8 cellular contexts compared by ENCODE assay signal in genomic region chr18:3250237-3251107, GRCh38. TPM values are rescaled to one million over a fixed set of nuclear protein-coding genes. Genes with fewer than 3 reads are reported as not detected.
A peak's percentile ranks its signal among the peaks of the same experiment; 100 is the strongest.
DNase-seq lines count a peak whose midpoint lies in the region; ATAC-seq, FAIRE-seq and TF ChIP-seq lines count a peak whose summit lies in the region.

No MANE protein-coding gene starts in this region.

- peak overlapping the region; percentile 37 for H3K9ac ChIP-seq in GM23248

- H3F3A ChIP-seq in GM23248 (ENCODE audit: insufficient read depth), result peaks cover 81% of the 10 kb centered on the region

- peaks cover 35% of the 10 kb centered on the region for H3K36me3 ChIP-seq in GM23248 (ENCODE audit: low read depth)
- H3K36me3 ChIP-seq in esophagus squamous epithelium, result peaks cover 9 to 32% (median 16%) of the 10 kb centered on the region in 3 donors
- peaks cover 2 to 12% of the 10 kb centered on the region in 2 donors for H3K36me3 ChIP-seq in small intestine (ENCODE audit: control insufficient read depth in 2 of 2, insufficient read depth in 2 of 2, low read length in 2 of 2)

- 24 to 25% methylated on average over 6 of the region's 6 CpGs for WGBS in GM23248 (ENCODE audit: low coverage in 1 of 2, low lambda C conversion rate in 2 of 2, missing lambda C conversion rate in 2 of 2), 2 experiments
- WGBS in esophagus squamous epithelium, 2 donors, result 24 to 32% methylated on average over 6 of the region's 6 CpGs
- 24 to 30% (median 27%) methylated on average over 6 of the region's 6 CpGs for WGBS in small intestine, 3 donors

- H4K20me1 ChIP-seq in GM23248 (ENCODE audit: insufficient read depth), result no peaks in the 10 kb centered on the region

- POLR2A ChIA-PET in GM10248 (lab: Yijun Ruan, JAX), result no interaction called here

- intact Hi-C loops in esophagus squamous epithelium (cut with DNase I), result no loop called here

- H3K9me2 ChIP-seq in GM23248 (ENCODE audit: insufficient read depth), result no peaks in the 10 kb centered on the region

- DNase-seq in GM23248, result peak; percentile 79
- DNase-seq in esophagus squamous epithelium (lab: John Stamatoyannopoulos, UW), result no peak
- peak; percentile 41 for DNase-seq in small intestine
- no peak for DNase-seq in DMS153 (lab: John Stamatoyannopoulos, UW)
- no peak for DNase-seq in GM10248 (ENCODE audit: extremely low spot score)
- no peak for DNase-seq in stimulated activated CD4-positive, alpha-beta T cell treated with anti-CD3 and anti-CD28 coated beads, Interleukin-15, amount 100 ng/mL, for 24 hours

- H3K27ac ChIP-seq in GM23248, result peak overlapping the region; percentile 95
- H3K27ac ChIP-seq in esophagus squamous epithelium, result peak overlapping the region; percentile 73 to 100 (median 92)
- H3K27ac ChIP-seq in small intestine (ENCODE audit: low read depth in 1 of 2, low read length in 1 of 2), result peak overlapping the region in 1 of 2 donors; percentile 82

- TF ChIP-seq CTCF in esophagus squamous epithelium (IDR thresholded peaks at IDR 0.05), result no peak
- no peak for TF ChIP-seq CTCF in GM10248 (IDR thresholded peaks at IDR 0.05; ENCODE audit: control extremely low read depth, extremely low read depth, low read depth, missing control alignments)

- H3K79me2 ChIP-seq in GM23248 (ENCODE audit: insufficient read depth), result peaks cover 80% of the 10 kb centered on the region

- ATAC-seq in SK-N-SH treated with all-trans-retinoic acid at 6 μM for 48 hours (no peak), HG02885 (IDR thresholded peaks at IDR 0.05; ENCODE audit: poor library complexity, unreplicated experiment) (no peak)

- CTCF ChIA-PET in GM10248 (lab: Yijun Ruan, JAX), result interaction anchor here (0.7 to 2.6 kb wide), 9 partner anchors 11 to 416 kb away, joined by 3 to 10 read pairs (median 5); no protein-coding TSS in a partner anchor

- no peak overlapping the region for H2AFZ ChIP-seq in GM23248

- no peaks in the 10 kb centered on the region for H3K9me3 ChIP-seq in GM23248 (ENCODE audit: low read depth)
- no peaks in the 10 kb centered on the region for H3K9me3 ChIP-seq in esophagus squamous epithelium
- H3K9me3 ChIP-seq in small intestine (ENCODE audit: control insufficient read depth, low read depth), result no peaks in the 10 kb centered on the region

- in situ Hi-C loops in GM23248 (cut with MboI), result no loop called here

- H3K4me3 ChIP-seq in GM23248 (peak overlapping the region; percentile 99), esophagus squamous epithelium (peak overlapping the region in 2 of 4 donors; percentile 93 to 100), small intestine (ENCODE audit: low read depth in 1 of 2, low read length in 2 of 2) (no peak overlapping the region)

- TF ChIP-seq POLR2A in esophagus squamous epithelium (IDR thresholded peaks at IDR 0.05), result no peak

- peaks cover 57% of the 10 kb centered on the region for H3K4me1 ChIP-seq in GM23248 (ENCODE audit: insufficient read depth)
- peaks cover 5 to 69% (median 31%) of the 10 kb centered on the region in 3 donors for H3K4me1 ChIP-seq in esophagus squamous epithelium
- H3K4me1 ChIP-seq in small intestine (ENCODE audit: control insufficient read depth in 2 of 2, insufficient read depth in 1 of 2, low read depth in 1 of 2, low read length in 1 of 2), result peaks cover 2 to 8% of the 10 kb centered on the region in 2 donors

- H3K27me3 ChIP-seq in GM23248 (replicated peaks; ENCODE audit: insufficient read depth), result no peaks in the 10 kb centered on the region
- H3K27me3 ChIP-seq in esophagus squamous epithelium, result no peaks in the 10 kb centered on the region
- no peaks in the 10 kb centered on the region for H3K27me3 ChIP-seq in small intestine (ENCODE audit: control insufficient read depth in 2 of 2, insufficient read depth in 2 of 2, low read length in 2 of 2)

- no peak for FAIRE-seq in small intestine (lab: Jason Lieb, UNC)

- H3K4me2 ChIP-seq in GM23248 (ENCODE audit: unreplicated experiment), result peak overlapping the region; percentile 91

TF ChIP-seq in SK-N-SH treated with all-trans-retinoic acid at 6 μM for 48 hours, 23 proteins besides CTCF, POLR2A, EP300 and RAD21 (continues in another document):
- TF ChIP-seq TSHZ2 (CRISPR knock-in tag; IDR thresholded peaks at IDR 0.05), result no peak
- TF ChIP-seq PATZ1 (CRISPR knock-in tag; IDR thresholded peaks at IDR 0.05; ENCODE audit: borderline replicate concordance), result no peak
- no peak for TF ChIP-seq PPARA (CRISPR knock-in tag; IDR thresholded peaks at IDR 0.05; ENCODE audit: borderline replicate concordance)
- TF ChIP-seq BACH2 (CRISPR knock-in tag; IDR thresholded peaks at IDR 0.05; ENCODE audit: borderline replicate concordance), result no peak
- TF ChIP-seq ARNTL (CRISPR knock-in tag; IDR thresholded peaks at IDR 0.05; ENCODE audit: borderline replicate concordance, low read depth), result no peak
- no peak for TF ChIP-seq CSDC2 (CRISPR knock-in tag; IDR thresholded peaks at IDR 0.05)
- no peak for TF ChIP-seq ZFP3 (CRISPR knock-in tag; IDR thresholded peaks at IDR 0.05)
- peak; percentile 67; the same call in 1 of the 2 replicates for TF ChIP-seq CREB5 (CRISPR knock-in tag; IDR thresholded peaks at IDR 0.05; ENCODE audit: low read depth)
- TF ChIP-seq ZC3H10 (CRISPR knock-in tag; IDR thresholded peaks at IDR 0.05), result 0 out of 2 replicates have a peak, but pooled peaks have one; percentile 66
- no peak for TF ChIP-seq ZNF8 (CRISPR knock-in tag; IDR thresholded peaks at IDR 0.05)

RNA-seq across cellular contexts. Expression of gene MYL12A, which starts 2.9 kb away (rescaled TPM):
- 748 and 789 TPM in 2 replicates for total RNA-seq in GM23248 (2014; rRNA removed; shearing (Covaris generic))
- polyA plus RNA-seq in GM23248 (2016; fragmentation: Nextera tagmentation; extraction: Ambion mirVana), result 1,649 and 1,670 TPM in 2 replicates
- total RNA-seq in esophagus squamous epithelium, result 100 to 1,000 TPM; 281 to 361 (median 317) TPM
- 100 to 1,000 TPM; 417 to 708 (median 665) TPM for polyA plus RNA-seq in small intestine

RNA-seq across cellular contexts. Expression of gene MYL12B, which starts 11.5 kb away (rescaled TPM):
- 608 and 614 TPM in 2 replicates for total RNA-seq in GM23248 (2014; rRNA removed; shearing (Covaris generic))
- 1,218 and 1,219 TPM in 2 replicates for polyA plus RNA-seq in GM23248 (2016; fragmentation: Nextera tagmentation; extraction: Ambion mirVana)
- total RNA-seq in esophagus squamous epithelium, result 100 to 1,000 TPM; 362 to 430 (median 386) TPM
- polyA plus RNA-seq in small intestine, result 1,000 to 10,000 TPM in 2 of 3 donors, 100 to 1,000 TPM in 1; 601 to 1,249 (median 1,170) TPM

RNA-seq across cellular contexts. Expression of gene MYOM1, which starts 30.7 kb away (rescaled TPM):
- 0.65 TPM in 1 of 2 replicates, not detected in the other for total RNA-seq in GM23248 (2014; rRNA removed; shearing (Covaris generic))
- 0.42 and 0.64 TPM in 2 replicates for polyA plus RNA-seq in GM23248 (2016; fragmentation: Nextera tagmentation; extraction: Ambion mirVana)
- 1 to 10 TPM in 1 of 4 donors, under 1 TPM in 3; 0.23 to 2.5 (median 0.52) TPM for total RNA-seq in esophagus squamous epithelium
- polyA plus RNA-seq in small intestine, result 1 to 10 TPM; 1.5 to 2.9 (median 2.7) TPM

Comparison
In these comparisons a context has a peak if more than half of its experiments do, and no peak if none do; other contexts are left out.
1. DNase-seq: peak in GM23248 (single experiment) and small intestine (single experiment); none in esophagus squamous epithelium (single experiment), DMS153 (single experiment), GM10248 (single experiment) and stimulated activated CD4-positive, alpha-beta T cell treated with anti-CD3 and anti-CD28 coated beads, Interleukin-15, amount 100 ng/mL, for 24 hours (single experiment).